ENCODE assay signal across 1 cellular context in the genomic region with DNA sequence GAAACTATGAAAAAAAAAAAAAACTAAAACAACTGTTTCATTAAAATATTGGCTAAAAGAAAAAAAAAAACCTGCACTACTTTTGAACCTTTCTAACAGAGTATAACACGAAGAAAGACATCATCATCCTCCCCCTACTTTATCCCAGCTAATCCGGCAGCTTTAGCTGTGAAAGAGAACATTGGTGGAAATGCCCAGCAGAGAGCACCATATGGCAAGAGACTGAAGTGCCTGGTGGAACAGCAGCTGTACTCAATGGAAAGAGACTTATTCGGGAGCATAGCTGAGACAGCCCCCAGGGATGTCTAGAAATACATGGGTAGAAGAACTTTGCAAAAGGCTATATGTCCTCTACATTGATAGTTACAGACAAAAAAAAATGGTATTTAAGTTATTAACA.
TF ChIP-seq lines count a peak whose summit lies in the region.

No MANE protein-coding gene starts in this region.

TF ChIP-seq in K562, 482 proteins besides CTCF, POLR2A, EP300 and RAD21 (continued from another document):
- TF ChIP-seq RBFOX2 (IDR thresholded peaks at IDR 0.05; ENCODE audit: low read depth, low read length) (no peak), HMG20B (CRISPR knock-in tag; IDR thresholded peaks at IDR 0.05) (no peak), BRCA1 (IDR thresholded peaks at IDR 0.05) (no peak), BRCA1 (CRISPR knock-in tag; IDR thresholded peaks at IDR 0.05) (no peak), HDAC1 (IDR thresholded peaks at IDR 0.05) (no peak), GATA2 (CRISPR knock-in tag; IDR thresholded peaks at IDR 0.05) (no peak), GTF3C2 (IDR thresholded peaks at IDR 0.05; ENCODE audit: borderline replicate concordance, extremely low read depth, insufficient read length) (no peak), ZC3H11A (IDR thresholded peaks at IDR 0.05; ENCODE audit: low read depth, low read length) (no peak), KDM5B (IDR thresholded peaks at IDR 0.05; ENCODE audit: insufficient replicate concordance, low read depth, low read length) (no peak)
- TF ChIP-seq, protein P1, sequence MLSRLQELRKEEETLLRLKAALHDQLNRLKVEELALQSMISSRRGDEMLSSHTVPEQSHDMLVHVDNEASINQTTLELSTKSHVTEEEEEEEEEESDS (CRISPR knock-in tag; IDR thresholded peaks at IDR 0.05), result no peak
